In the genomic region with DNA sequence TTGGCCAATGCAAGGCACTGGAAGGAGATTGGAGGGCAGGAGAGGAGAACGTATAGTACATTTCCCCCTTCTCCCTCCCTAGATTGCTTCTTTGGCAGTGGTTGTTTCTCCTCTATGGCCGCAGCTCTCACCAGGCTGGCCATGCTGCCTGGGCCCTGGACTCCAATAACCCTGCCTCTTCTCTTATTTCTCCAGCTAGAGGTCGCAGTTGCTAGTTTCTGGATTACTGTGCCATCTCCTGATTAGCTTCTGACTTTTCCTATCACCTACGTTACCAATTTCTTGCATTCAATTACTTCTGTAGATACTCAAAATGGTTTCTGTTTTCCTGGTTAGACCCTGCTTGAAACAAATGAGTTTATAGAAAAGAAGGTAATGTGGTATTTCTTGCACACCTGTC, we compare ENCODE assay signal across 15 cellular contexts. TPM values are rescaled to one million over a fixed set of nuclear protein-coding genes. Genes with fewer than 3 reads are reported as not detected.
DNase-seq lines count a peak whose midpoint lies in the region; ATAC-seq, FAIRE-seq and TF ChIP-seq lines count a peak whose summit lies in the region.
"Had no signal": no experiment of that assay in that cellular context is flagged by ENCODE, and none has a peak within 500 bp of the region (broad histone marks: within the 10 kb centered on the region; RNA-seq: fewer than 3 reads in every experiment).

No MANE protein-coding gene starts in this region.

- no peak for TF ChIP-seq POLR2A in HCT116 (IDR thresholded peaks at IDR 0.05; ENCODE audit: borderline replicate concordance, extremely low read depth, insufficient read depth, insufficient read length)

- no peak overlapping the region for H3K4me3 ChIP-seq in HCT116 (replicated peaks in 1 of 2; ENCODE audit: low read depth in 1 of 2, low read length in 2 of 2)
- no peak overlapping the region for H3K4me3 ChIP-seq in cardiac fibroblast (replicated peaks in 1 of 2; ENCODE audit: low read depth in 2 of 2, low read length in 2 of 2)
- H3K4me3 ChIP-seq in aorta (ENCODE audit: low read length in 2 of 2) = no peak overlapping the region

- H3K27me3 ChIP-seq in HCT116 (ENCODE audit: insufficient read depth, low read length) = no peaks in the 10 kb centered on the region
- H3K27me3 ChIP-seq in aorta (ENCODE audit: control insufficient read depth in 1 of 2, insufficient read depth in 2 of 2, low read length in 1 of 2) = peaks cover 0 to 1% of the 10 kb centered on the region in 2 donors

- H3K9me3 ChIP-seq in HCT116 (ENCODE audit: control insufficient read depth in 1 of 2, insufficient read depth in 1 of 2, low read depth in 1 of 2, low read length in 2 of 2) = no peaks in the 10 kb centered on the region
- H3K9me3 ChIP-seq in aorta (ENCODE audit: control insufficient read depth, low read length) = no peaks in the 10 kb centered on the region

- H3K36me3 ChIP-seq in HCT116 (ENCODE audit: control insufficient read depth in 1 of 2, insufficient read depth in 2 of 2, low read length in 2 of 2) (no peaks in the 10 kb centered on the region), aorta (ENCODE audit: control insufficient read depth in 1 of 2, insufficient read depth in 2 of 2, low read length in 1 of 2) (no peaks in the 10 kb centered on the region)

- POLR2A ChIA-PET in HCT116 (lab: Charles Lee) = no interaction called here

- CTCF ChIA-PET in HCT116 (lab: Charles Lee) = interaction anchor here (3.8 kb wide), 1 partner anchor 31 kb away, joined by 18 read pairs; no protein-coding TSS in a partner anchor

- H3K4me1 ChIP-seq in HCT116 (ENCODE audit: control insufficient read depth in 1 of 2, insufficient read depth in 2 of 2, low read length in 2 of 2) (peaks cover 3 to 16% of the 10 kb centered on the region in 2 experiments), aorta (ENCODE audit: control insufficient read depth in 1 of 2, insufficient read depth in 2 of 2, low read length in 2 of 2) (no peaks in the 10 kb centered on the region)

- no peak for DNase-seq in D721Med (ENCODE audit: insufficient read length, low spot score)
- no peak for DNase-seq in HCT116 (ENCODE audit: low read depth, low spot score)
- no peak for DNase-seq in cardiac fibroblast (ENCODE audit: low read depth in 2 of 2)
- DNase-seq in myocyte (ENCODE audit: low read depth) = peak; percentile 12
- DNase-seq in hypothalamus (lab: John Stamatoyannopoulos, UW) = no peak
- DNase-seq in NCI-H69 (lab: John Stamatoyannopoulos, UW) = no peak
- DNase-seq in aorta = no peak
- DNase-seq: activated CD4-positive, alpha-beta T cell treated with anti-CD3 and anti-CD28 coated beads for 4 hours; activated T-cell treated with anti-CD3 and anti-CD28 coated beads, Interleukin-2, amount 50 U/mL, for 48 hours; IMR-90; NCI-H1694; stimulated activated CD4-positive, alpha-beta T cell treated with anti-CD3 and anti-CD28 coated beads, Interleukin-4, amount 100 ng/mL, for 24 hours; T-helper 1 cell had no signal

- H3K27ac ChIP-seq in HCT116 (ENCODE audit: low read depth, low read length) = no peak overlapping the region
- H3K27ac ChIP-seq in aorta (ENCODE audit: low read depth in 1 of 2, low read length in 2 of 2) = no peak overlapping the region

- ATAC-seq in HCT116 (no peak), GM21723 (IDR thresholded peaks at IDR 0.05; ENCODE audit: unreplicated experiment) (no peak), aorta (ENCODE audit: low FRiP score) (no peak)

- no peaks in the 10 kb centered on the region for H4K20me1 ChIP-seq in HCT116 (ENCODE audit: insufficient read depth)

- H3K79me2 ChIP-seq in HCT116 (ENCODE audit: insufficient read depth, low read length) = peaks cover 20% of the 10 kb centered on the region

- FAIRE-seq in D721Med (lab: Jason Lieb, UNC) = no peak
- FAIRE-seq: astrocyte had no signal

- 81 to 82% methylated on average over 4 of the region's 4 CpGs for WGBS in aorta, 2 donors

- no peak overlapping the region for H2AFZ ChIP-seq in HCT116 (ENCODE audit: low read depth, low read length, poor library complexity, severe bottlenecking)

- no peaks in the 10 kb centered on the region for H3K9me2 ChIP-seq in HCT116 (ENCODE audit: insufficient read depth)

- H3K9ac ChIP-seq in HCT116 (ENCODE audit: low read length) = no peak overlapping the region

- TF ChIP-seq CTCF in D721Med (IDR thresholded peaks at IDR 0.05; ENCODE audit: insufficient read depth, missing control alignments) = peak; percentile 16
- TF ChIP-seq CTCF in HCT116 (IDR thresholded peaks at IDR 0.05 in 2 of 3, conservative IDR thresholded peaks at IDR 0.05 in 1 of 3; ENCODE audit: borderline replicate concordance in 1 of 3, insufficient read depth in 1 of 3, low read depth in 2 of 3, low read length in 2 of 3) = peak in 2 of 3 experiments; percentile 31 to 44; a peak in 3 of 6 replicates
- peak; percentile 15 for TF ChIP-seq CTCF in cardiac fibroblast (IDR thresholded peaks at IDR 0.05; ENCODE audit: low read depth, low read length)

- no peak overlapping the region for H3K4me2 ChIP-seq in HCT116 (ENCODE audit: low read length)

- TF ChIP-seq RAD21 in HCT116 (IDR thresholded peaks at IDR 0.05; ENCODE audit: low read depth) = peak; percentile 38

- RAD21 ChIA-PET in HCT116 (lab: Charles Lee; ENCODE audit: low non-redundant PET in 1 of 2, low total read pairs in 2 of 2, uncharacterized antibody in 2 of 2, unreplicated experiment in 2 of 2) = no interaction called here

- intact Hi-C loops in HCT116 (cut with micrococcal nuclease) = no loop called here
- intact Hi-C loops in aorta (cut with DNase I) = loop anchor here in 1 of 2 donors (5.0 kb wide), 1 partner anchor 196 kb away; no protein-coding TSS in a partner anchor

- no TSS peak for BruUV-seq in HCT116 (replicated peaks; lab: Mats Ljungman, UMichigan)

TF ChIP-seq in HCT116, 20 proteins besides CTCF, POLR2A, EP300 and RAD21 (continues in another document):
- TF ChIP-seq FOSL1 (IDR thresholded peaks at IDR 0.05; ENCODE audit: low read depth) (no peak), EGR1 (IDR thresholded peaks at IDR 0.05; ENCODE audit: low read depth) (no peak), CBX3 (IDR thresholded peaks at IDR 0.05; ENCODE audit: low read depth) (no peak), SP1 (IDR thresholded peaks at IDR 0.05; ENCODE audit: low read depth) (no peak), YY1 (IDR thresholded peaks at IDR 0.05; ENCODE audit: extremely low read depth, insufficient replicate concordance, low read depth, low read length) (no peak), ZNF274 (IDR thresholded peaks at IDR 0.05; ENCODE audit: low read depth, low read length) (no peak), SRF (IDR thresholded peaks at IDR 0.05; ENCODE audit: low read depth) (no peak), ELF1 (IDR thresholded peaks at IDR 0.05; ENCODE audit: borderline replicate concordance, low read depth) (no peak), EZH2 (IDR thresholded peaks at IDR 0.05) (no peak), SIN3A (IDR thresholded peaks at IDR 0.05; ENCODE audit: low read depth) (no peak), TCF7L2 (IDR thresholded peaks at IDR 0.05; ENCODE audit: borderline replicate concordance, extremely low read depth, insufficient read depth, insufficient read length) (no peak)
- TF ChIP-seq, protein P1, sequence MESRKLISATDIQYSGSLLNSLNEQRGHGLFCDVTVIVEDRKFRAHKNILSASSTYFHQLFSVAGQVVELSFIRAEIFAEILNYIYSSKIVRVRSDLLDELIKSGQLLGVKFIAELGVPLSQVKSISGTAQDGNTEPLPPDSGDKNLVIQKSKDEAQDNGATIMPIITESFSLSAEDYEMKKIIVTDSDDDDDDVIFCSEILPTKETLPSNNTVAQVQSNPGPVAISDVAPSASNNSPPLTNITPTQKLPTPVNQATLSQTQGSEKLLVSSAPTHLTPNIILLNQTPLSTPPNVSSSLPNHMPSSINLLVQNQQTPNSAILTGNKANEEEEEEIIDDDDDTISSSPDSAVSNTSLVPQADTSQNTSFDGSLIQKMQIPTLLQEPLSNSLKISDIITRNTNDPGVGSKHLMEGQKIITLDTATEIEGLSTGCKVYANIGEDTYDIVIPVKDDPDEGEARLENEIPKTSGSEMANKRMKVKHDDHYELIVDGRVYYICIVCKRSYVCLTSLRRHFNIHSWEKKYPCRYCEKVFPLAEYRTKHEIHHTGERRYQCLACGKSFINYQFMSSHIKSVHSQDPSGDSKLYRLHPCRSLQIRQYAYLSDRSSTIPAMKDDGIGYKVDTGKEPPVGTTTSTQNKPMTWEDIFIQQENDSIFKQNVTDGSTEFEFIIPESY (IDR thresholded peaks at IDR 0.05; ENCODE audit: extremely low read depth, insufficient replicate concordance, low read length) = no peak
- TF ChIP-seq, protein P2, sequence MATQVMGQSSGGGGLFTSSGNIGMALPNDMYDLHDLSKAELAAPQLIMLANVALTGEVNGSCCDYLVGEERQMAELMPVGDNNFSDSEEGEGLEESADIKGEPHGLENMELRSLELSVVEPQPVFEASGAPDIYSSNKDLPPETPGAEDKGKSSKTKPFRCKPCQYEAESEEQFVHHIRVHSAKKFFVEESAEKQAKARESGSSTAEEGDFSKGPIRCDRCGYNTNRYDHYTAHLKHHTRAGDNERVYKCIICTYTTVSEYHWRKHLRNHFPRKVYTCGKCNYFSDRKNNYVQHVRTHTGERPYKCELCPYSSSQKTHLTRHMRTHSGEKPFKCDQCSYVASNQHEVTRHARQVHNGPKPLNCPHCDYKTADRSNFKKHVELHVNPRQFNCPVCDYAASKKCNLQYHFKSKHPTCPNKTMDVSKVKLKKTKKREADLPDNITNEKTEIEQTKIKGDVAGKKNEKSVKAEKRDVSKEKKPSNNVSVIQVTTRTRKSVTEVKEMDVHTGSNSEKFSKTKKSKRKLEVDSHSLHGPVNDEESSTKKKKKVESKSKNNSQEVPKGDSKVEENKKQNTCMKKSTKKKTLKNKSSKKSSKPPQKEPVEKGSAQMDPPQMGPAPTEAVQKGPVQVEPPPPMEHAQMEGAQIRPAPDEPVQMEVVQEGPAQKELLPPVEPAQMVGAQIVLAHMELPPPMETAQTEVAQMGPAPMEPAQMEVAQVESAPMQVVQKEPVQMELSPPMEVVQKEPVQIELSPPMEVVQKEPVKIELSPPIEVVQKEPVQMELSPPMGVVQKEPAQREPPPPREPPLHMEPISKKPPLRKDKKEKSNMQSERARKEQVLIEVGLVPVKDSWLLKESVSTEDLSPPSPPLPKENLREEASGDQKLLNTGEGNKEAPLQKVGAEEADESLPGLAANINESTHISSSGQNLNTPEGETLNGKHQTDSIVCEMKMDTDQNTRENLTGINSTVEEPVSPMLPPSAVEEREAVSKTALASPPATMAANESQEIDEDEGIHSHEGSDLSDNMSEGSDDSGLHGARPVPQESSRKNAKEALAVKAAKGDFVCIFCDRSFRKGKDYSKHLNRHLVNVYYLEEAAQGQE (IDR thresholded peaks at IDR 0.05; ENCODE audit: low read depth) = no peak
- TF ChIP-seq, protein P3, sequence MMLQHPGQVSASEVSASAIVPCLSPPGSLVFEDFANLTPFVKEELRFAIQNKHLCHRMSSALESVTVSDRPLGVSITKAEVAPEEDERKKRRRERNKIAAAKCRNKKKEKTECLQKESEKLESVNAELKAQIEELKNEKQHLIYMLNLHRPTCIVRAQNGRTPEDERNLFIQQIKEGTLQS (IDR thresholded peaks at IDR 0.05) = no peak

RNA-seq across cellular contexts. Expression of a gene that starts 2.4 kb away (rescaled TPM):
- total RNA-seq in HCT116 (2021; ENCODE audit: unreplicated experiment) = 10.4 TPM
- polyA plus RNA-seq in HCT116 (2012) = 4.6 and 5.4 TPM in 2 replicates
- total RNA-seq in myocyte = 8.0 and 10.9 TPM in 2 replicates
- 5.1 TPM for polyA plus RNA-seq in myocyte (2012)
- 1 to 10 TPM; 3.8 to 6.2 TPM for total RNA-seq in aorta
- polyA plus RNA-seq in aorta = 1 to 10 TPM; 3.2 to 5.9 TPM
